ENCODE assay signal across 1 cellular context in the genomic region with DNA sequence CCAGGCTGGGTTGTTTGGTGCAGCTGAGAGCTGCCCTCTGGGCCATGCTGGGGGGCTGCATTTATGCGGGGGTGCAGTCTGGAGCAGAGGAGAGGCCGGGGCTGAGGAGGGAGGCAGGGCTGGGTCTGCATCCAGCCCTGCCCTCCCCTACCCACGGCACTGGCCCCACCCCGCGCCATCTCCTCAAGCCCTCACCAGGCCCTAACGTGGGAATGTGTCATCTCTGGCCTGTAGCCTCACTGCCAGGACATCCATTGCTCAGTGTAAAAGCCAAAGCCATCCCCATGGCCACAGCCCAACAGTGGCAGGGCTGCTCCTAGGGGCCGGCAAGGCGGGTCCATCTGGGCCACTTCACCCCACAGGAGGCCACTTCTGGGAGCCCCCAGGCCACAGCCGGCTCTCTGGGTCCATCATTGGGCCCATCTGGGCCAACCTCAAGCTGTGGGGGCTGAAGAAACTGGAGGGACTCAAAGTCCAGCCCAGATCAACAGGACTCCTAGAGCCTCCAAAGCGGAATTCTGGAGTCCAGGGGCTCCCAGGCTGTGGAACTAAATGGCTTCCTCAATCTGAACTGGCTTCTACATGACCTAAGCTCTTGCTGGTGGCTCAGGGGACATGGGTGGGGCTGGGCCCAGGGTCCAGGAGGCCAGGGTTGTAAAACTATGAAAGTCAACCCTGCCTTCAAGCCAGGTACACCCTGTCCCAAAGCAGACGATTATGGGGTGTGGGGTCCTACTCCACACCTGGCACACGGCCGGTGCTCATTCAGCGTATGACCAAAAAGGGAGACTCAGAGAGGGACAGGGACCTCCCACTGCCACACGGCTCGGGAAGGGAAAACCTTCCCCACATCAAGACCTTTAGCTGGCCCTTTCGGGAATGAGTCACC.
TF ChIP-seq lines count a peak whose summit lies in the region.

No MANE protein-coding gene starts in this region.

TF ChIP-seq in HCT116, 20 proteins besides CTCF, POLR2A, EP300 and RAD21 (continued from another document):
- TF ChIP-seq ZNF274 (IDR thresholded peaks at IDR 0.05; ENCODE audit: low read depth, low read length) (no peak), ZFX (IDR thresholded peaks at IDR 0.05) (no peak), FOSL1 (IDR thresholded peaks at IDR 0.05; ENCODE audit: low read depth) (no peak), EZH2phosphoT487 (IDR thresholded peaks at IDR 0.05; ENCODE audit: borderline replicate concordance) (no peak), CBX3 (IDR thresholded peaks at IDR 0.05; ENCODE audit: low read depth) (no peak), ELF1 (IDR thresholded peaks at IDR 0.05; ENCODE audit: borderline replicate concordance, low read depth) (no peak), SIN3A (IDR thresholded peaks at IDR 0.05; ENCODE audit: low read depth) (no peak), TCF7L2 (IDR thresholded peaks at IDR 0.05; ENCODE audit: borderline replicate concordance, extremely low read depth, insufficient read depth, insufficient read length) (no peak), EZH2 (IDR thresholded peaks at IDR 0.05) (no peak), SP1 (IDR thresholded peaks at IDR 0.05; ENCODE audit: low read depth) (no peak), YY1 (IDR thresholded peaks at IDR 0.05; ENCODE audit: extremely low read depth, insufficient replicate concordance, low read depth, low read length) (no peak), SRF (IDR thresholded peaks at IDR 0.05; ENCODE audit: low read depth) (no peak)
- TF ChIP-seq, protein P1, sequence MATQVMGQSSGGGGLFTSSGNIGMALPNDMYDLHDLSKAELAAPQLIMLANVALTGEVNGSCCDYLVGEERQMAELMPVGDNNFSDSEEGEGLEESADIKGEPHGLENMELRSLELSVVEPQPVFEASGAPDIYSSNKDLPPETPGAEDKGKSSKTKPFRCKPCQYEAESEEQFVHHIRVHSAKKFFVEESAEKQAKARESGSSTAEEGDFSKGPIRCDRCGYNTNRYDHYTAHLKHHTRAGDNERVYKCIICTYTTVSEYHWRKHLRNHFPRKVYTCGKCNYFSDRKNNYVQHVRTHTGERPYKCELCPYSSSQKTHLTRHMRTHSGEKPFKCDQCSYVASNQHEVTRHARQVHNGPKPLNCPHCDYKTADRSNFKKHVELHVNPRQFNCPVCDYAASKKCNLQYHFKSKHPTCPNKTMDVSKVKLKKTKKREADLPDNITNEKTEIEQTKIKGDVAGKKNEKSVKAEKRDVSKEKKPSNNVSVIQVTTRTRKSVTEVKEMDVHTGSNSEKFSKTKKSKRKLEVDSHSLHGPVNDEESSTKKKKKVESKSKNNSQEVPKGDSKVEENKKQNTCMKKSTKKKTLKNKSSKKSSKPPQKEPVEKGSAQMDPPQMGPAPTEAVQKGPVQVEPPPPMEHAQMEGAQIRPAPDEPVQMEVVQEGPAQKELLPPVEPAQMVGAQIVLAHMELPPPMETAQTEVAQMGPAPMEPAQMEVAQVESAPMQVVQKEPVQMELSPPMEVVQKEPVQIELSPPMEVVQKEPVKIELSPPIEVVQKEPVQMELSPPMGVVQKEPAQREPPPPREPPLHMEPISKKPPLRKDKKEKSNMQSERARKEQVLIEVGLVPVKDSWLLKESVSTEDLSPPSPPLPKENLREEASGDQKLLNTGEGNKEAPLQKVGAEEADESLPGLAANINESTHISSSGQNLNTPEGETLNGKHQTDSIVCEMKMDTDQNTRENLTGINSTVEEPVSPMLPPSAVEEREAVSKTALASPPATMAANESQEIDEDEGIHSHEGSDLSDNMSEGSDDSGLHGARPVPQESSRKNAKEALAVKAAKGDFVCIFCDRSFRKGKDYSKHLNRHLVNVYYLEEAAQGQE (IDR thresholded peaks at IDR 0.05; ENCODE audit: low read depth): no peak
TF ChIP-seq in HCT116: peak in this region for 0.
